In genomic region chr5:15584528-15584927, GRCh38 we compare ENCODE assay signal across 25 cellular contexts.
"Had no signal": no experiment of that assay in that cellular context is flagged by ENCODE, and none has a peak within 500 bp of the region (broad histone marks: within the 10 kb centered on the region; RNA-seq: fewer than 3 reads in every experiment).

No MANE protein-coding gene starts in this region.

- H2AFZ ChIP-seq: hepatocyte had no signal

- H3K4me3 ChIP-seq: coronary artery, dorsolateral prefrontal cortex, esophagus squamous epithelium, gastroesophageal sphincter, heart left ventricle, hepatocyte, left lung, lower lobe of right lung, mucosa of descending colon had no signal

- H3K36me3 ChIP-seq: esophagus squamous epithelium, left lung, lower lobe of right lung had no signal

- H3K4me1 ChIP-seq: left lung, lower lobe of right lung had no signal

- DNase-seq: dermis blood vessel endothelial cell; dorsolateral prefrontal cortex; effector CD4-positive, alpha-beta T cell; effector memory CD4-positive, alpha-beta T cell; erythroblast; esophagus squamous epithelium; heart left ventricle; hypothalamus; immature natural killer cell; left cardiac atrium; left lung; left ventricle myocardium superior; lower lobe of right lung; mesenchymal stem cell; mucosa of descending colon; naive B cell had no signal

- H3K27ac ChIP-seq: coronary artery, dorsolateral prefrontal cortex, epithelial cell of prostate, gastroesophageal sphincter, heart left ventricle, hepatocyte, left lung, lower lobe of right lung had no signal

- FAIRE-seq: colon, frontal cortex, islet of Langerhans, keratinocyte had no signal

- H3K9me3 ChIP-seq: lower lobe of right lung had no signal

- H3K4me2 ChIP-seq: hepatocyte had no signal

- ATAC-seq: esophagus mucosa, gastroesophageal sphincter, heart left ventricle, left lung, left ventricle myocardium superior, lower lobe of right lung, mucosa of descending colon had no signal

- H3K27me3 ChIP-seq: dorsolateral prefrontal cortex, esophagus squamous epithelium, gastroesophageal sphincter, heart left ventricle, hepatocyte, left lung had no signal
